Comparison of ENCODE assay signal across 1 cellular context in the genomic region with DNA sequence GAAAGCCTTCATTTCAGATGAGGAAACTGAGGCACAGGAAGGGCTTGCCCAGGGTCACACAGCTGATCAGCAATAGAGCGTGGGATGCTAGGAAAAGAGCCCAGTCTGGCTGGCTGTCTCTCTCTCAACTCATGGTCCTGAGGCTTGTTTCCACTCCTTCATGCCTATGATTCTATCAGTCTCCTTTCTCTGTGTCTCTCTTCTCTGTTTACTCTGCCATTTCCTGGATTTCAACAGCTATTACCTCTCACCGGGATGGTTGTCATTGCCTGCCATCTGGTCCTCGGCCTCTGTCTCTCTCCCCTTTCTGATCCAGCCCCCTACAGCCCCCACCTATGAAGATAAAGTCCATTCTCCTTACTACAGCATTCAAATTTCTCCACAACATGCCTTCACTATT.
TF ChIP-seq lines count a peak whose summit lies in the region.

No MANE protein-coding gene starts in this region.

TF ChIP-seq in GM23338, 12 proteins besides CTCF, POLR2A, EP300 and RAD21 (continued from another document):
- TF ChIP-seq, protein P1, sequence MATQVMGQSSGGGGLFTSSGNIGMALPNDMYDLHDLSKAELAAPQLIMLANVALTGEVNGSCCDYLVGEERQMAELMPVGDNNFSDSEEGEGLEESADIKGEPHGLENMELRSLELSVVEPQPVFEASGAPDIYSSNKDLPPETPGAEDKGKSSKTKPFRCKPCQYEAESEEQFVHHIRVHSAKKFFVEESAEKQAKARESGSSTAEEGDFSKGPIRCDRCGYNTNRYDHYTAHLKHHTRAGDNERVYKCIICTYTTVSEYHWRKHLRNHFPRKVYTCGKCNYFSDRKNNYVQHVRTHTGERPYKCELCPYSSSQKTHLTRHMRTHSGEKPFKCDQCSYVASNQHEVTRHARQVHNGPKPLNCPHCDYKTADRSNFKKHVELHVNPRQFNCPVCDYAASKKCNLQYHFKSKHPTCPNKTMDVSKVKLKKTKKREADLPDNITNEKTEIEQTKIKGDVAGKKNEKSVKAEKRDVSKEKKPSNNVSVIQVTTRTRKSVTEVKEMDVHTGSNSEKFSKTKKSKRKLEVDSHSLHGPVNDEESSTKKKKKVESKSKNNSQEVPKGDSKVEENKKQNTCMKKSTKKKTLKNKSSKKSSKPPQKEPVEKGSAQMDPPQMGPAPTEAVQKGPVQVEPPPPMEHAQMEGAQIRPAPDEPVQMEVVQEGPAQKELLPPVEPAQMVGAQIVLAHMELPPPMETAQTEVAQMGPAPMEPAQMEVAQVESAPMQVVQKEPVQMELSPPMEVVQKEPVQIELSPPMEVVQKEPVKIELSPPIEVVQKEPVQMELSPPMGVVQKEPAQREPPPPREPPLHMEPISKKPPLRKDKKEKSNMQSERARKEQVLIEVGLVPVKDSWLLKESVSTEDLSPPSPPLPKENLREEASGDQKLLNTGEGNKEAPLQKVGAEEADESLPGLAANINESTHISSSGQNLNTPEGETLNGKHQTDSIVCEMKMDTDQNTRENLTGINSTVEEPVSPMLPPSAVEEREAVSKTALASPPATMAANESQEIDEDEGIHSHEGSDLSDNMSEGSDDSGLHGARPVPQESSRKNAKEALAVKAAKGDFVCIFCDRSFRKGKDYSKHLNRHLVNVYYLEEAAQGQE (IDR thresholded peaks at IDR 0.05; ENCODE audit: unreplicated experiment) = no peak
- no peak for TF ChIP-seq CREB1 (CRISPR knock-in tag; IDR thresholded peaks at IDR 0.05; ENCODE audit: low read depth)
- TF ChIP-seq EZH2phosphoT487 (IDR thresholded peaks at IDR 0.05; ENCODE audit: unreplicated experiment) = no peak
- TF ChIP-seq JUNB (IDR thresholded peaks at IDR 0.05; ENCODE audit: unreplicated experiment) = no peak
- no peak for TF ChIP-seq EZH2 (IDR thresholded peaks at IDR 0.05; ENCODE audit: low read depth, unreplicated experiment)
- TF ChIP-seq POLR2AphosphoS5 (IDR thresholded peaks at IDR 0.05; ENCODE audit: low read depth) = no peak
- TF ChIP-seq NANOG (IDR thresholded peaks at IDR 0.05; ENCODE audit: borderline replicate concordance) = no peak
- no peak for TF ChIP-seq ZNF114 (CRISPR knock-in tag; IDR thresholded peaks at IDR 0.05)
- no peak for TF ChIP-seq ZNF331 (CRISPR knock-in tag; IDR thresholded peaks at IDR 0.05; ENCODE audit: low read depth)
